In genomic region chr12:30582943-30583342, GRCh38 we compare ENCODE assay signal across 19 cellular contexts.
A peak's percentile ranks its signal among the peaks of the same experiment; 100 is the strongest.
DNase-seq lines count a peak whose midpoint lies in the region; ATAC-seq and TF ChIP-seq lines count a peak whose summit lies in the region.
"Had no signal": no experiment of that assay in that cellular context is flagged by ENCODE, and none has a peak within 500 bp of the region (broad histone marks: within the 10 kb centered on the region; RNA-seq: fewer than 3 reads in every experiment).

No MANE protein-coding gene starts in this region.

- CTCF ChIA-PET in CD4-positive, alpha-beta T cell (lab: Charles Lee) = no interaction called here

- H3K27me3 Mint-ChIP-seq in CD4-positive, alpha-beta T cell = no peaks in the 10 kb centered on the region
- H3K27me3 Mint-ChIP-seq: B cell; CD4-positive, alpha-beta memory T cell had no signal

- no peak for TF ChIP-seq RAD21 in Ishikawa (IDR thresholded peaks at IDR 0.05; ENCODE audit: low read depth)

- no peaks in the 10 kb centered on the region for H3K4me1 Mint-ChIP-seq in CD4-positive, alpha-beta T cell (ENCODE audit: low read depth)
- H3K4me1 Mint-ChIP-seq: B cell; CD4-positive, alpha-beta memory T cell had no signal

- no peaks in the 10 kb centered on the region for H3K36me3 Mint-ChIP-seq in CD4-positive, alpha-beta T cell (ENCODE audit: low read depth)

- no peaks in the 10 kb centered on the region for H3K27me3 ChIP-seq in CD4-positive, alpha-beta T cell (ENCODE audit: control insufficient read depth, insufficient read depth, low read length)
- H3K27me3 ChIP-seq: Peyer's patch, SJSA1 had no signal

- TF ChIP-seq CTCF in epithelial cell of esophagus (IDR thresholded peaks at IDR 0.05; ENCODE audit: insufficient read depth, low read depth, low read length, missing control alignments) = no peak
- no peak for TF ChIP-seq CTCF in CD4-positive, alpha-beta T cell (IDR thresholded peaks at IDR 0.05)

- H3K9me3 Mint-ChIP-seq in CD4-positive, alpha-beta T cell = no peaks in the 10 kb centered on the region
- H3K9me3 Mint-ChIP-seq: HFFc6 had no signal

- POLR2A ChIA-PET in CD4-positive, alpha-beta T cell (lab: Charles Lee) = no interaction called here

- intact Hi-C loops in CD4-positive, alpha-beta T cell (cut with DNase I, micrococcal nuclease) = no loop called here

- H3K27ac ChIP-seq in CD4-positive, alpha-beta T cell (ENCODE audit: low read depth, low read length) = no peak overlapping the region
- H3K27ac ChIP-seq: Peyer's patch, SJSA1 had no signal

- no peak overlapping the region for H3K27ac Mint-ChIP-seq in CD4-positive, alpha-beta T cell
- H3K27ac Mint-ChIP-seq: B cell; CD4-positive, alpha-beta memory T cell; HFFc6 had no signal

- H3K4me3 ChIP-seq in epithelial cell of esophagus (ENCODE audit: low read length) = no peak overlapping the region
- H3K4me3 ChIP-seq: Peyer's patch, SJSA1 had no signal

- no peaks in the 10 kb centered on the region for H3K9me3 ChIP-seq in CD4-positive, alpha-beta T cell (ENCODE audit: control insufficient read depth, low read length)
- H3K9me3 ChIP-seq: Peyer's patch, SJSA1 had no signal

- no peak for ATAC-seq in CD4-positive, alpha-beta T cell (ENCODE audit: poor library complexity)
- no peak for ATAC-seq in GM18907 (IDR thresholded peaks at IDR 0.05; ENCODE audit: unreplicated experiment)

- H3K4me3 Mint-ChIP-seq in CD4-positive, alpha-beta T cell = no peak overlapping the region
- H3K4me3 Mint-ChIP-seq: B cell; CD4-positive, alpha-beta memory T cell; HFFc6 had no signal

- no peak for TF ChIP-seq EP300 in Ishikawa (IDR thresholded peaks at IDR 0.05; ENCODE audit: borderline replicate concordance)

- DNase-seq in epithelial cell of esophagus (ENCODE audit: low read depth) = peak; percentile 48
- DNase-seq in kidney glomerular epithelial cell (lab: John Stamatoyannopoulos, UW) = peak; percentile 1
- no peak for DNase-seq in CD4-positive, alpha-beta T cell
- DNase-seq in NCI-H2171 (lab: John Stamatoyannopoulos, UW) = no peak
- no peak for DNase-seq in NCI-H1105 (lab: John Stamatoyannopoulos, UW)
- DNase-seq: CD4-positive, alpha-beta memory T cell; DMS153; H7; HFFc6; KG1; NCI-H1417 treated with DMSO at 0.1 percent for 48 hours; NCI-H187 treated with DMSO at 0.1 percent for 48 hours; NCI-H2171 treated with DMSO at 0.1 percent for 48 hours; NCI-H446 treated with DMSO at 0.1 percent for 48 hours; Peyer's patch had no signal

TF ChIP-seq in Ishikawa, 13 proteins besides CTCF, POLR2A, EP300 and RAD21:
- TF ChIP-seq TEAD4 (IDR thresholded peaks at IDR 0.05) = peak; percentile 47; the same call in 1 of the 2 replicates
- TF ChIP-seq EGR1 (IDR thresholded peaks at IDR 0.05) = no peak

Comparison
In these comparisons a context has a peak if more than half of its experiments do, and no peak if none do; other contexts are left out.
1. DNase-seq: peak in epithelial cell of esophagus (single experiment) and kidney glomerular epithelial cell (single experiment); none in CD4-positive, alpha-beta T cell (0 of 10), NCI-H2171 (single experiment) and NCI-H1105 (single experiment).